21 cellular contexts compared by ENCODE assay signal in genomic region chrX:10582215-10582733, GRCh38. TPM values are rescaled to one million over a fixed set of nuclear protein-coding genes. Genes with fewer than 3 reads are reported as not detected.
A peak's percentile ranks its signal among the peaks of the same experiment; 100 is the strongest.
DNase-seq lines count a peak whose midpoint lies in the region; ATAC-seq, FAIRE-seq and TF ChIP-seq lines count a peak whose summit lies in the region.
"Had no signal": no experiment of that assay in that cellular context is flagged by ENCODE, and none has a peak within 500 bp of the region (broad histone marks: within the 10 kb centered on the region; RNA-seq: fewer than 3 reads in every experiment).

No MANE protein-coding gene starts in this region.

- H3K14ac ChIP-seq in mesenchymal stem cell (ENCODE audit: low read length in 2 of 2) = no peak overlapping the region

- H3K36me3 ChIP-seq in liver (ENCODE audit: control insufficient read depth in 4 of 4, insufficient read depth in 3 of 4, low read depth in 1 of 4, low read length in 3 of 4) (no peaks in the 10 kb centered on the region), HepG2 (replicated peaks in 1 of 2; ENCODE audit: control insufficient read depth in 1 of 2, insufficient read depth in 2 of 2, low read length in 2 of 2) (no peaks in the 10 kb centered on the region), hepatocyte (replicated peaks; ENCODE audit: insufficient read depth, low read depth) (no peaks in the 10 kb centered on the region), mesenchymal stem cell (ENCODE audit: control insufficient read depth in 1 of 2, insufficient read depth in 2 of 2, low read depth in 1 of 2, low read length in 2 of 2) (no peaks in the 10 kb centered on the region)
- H3K36me3 ChIP-seq: ovary, Peyer's patch had no signal

- TF ChIP-seq RAD21 in liver (IDR thresholded peaks at IDR 0.05) (peak; percentile 14 to 17), HepG2 (CRISPR knock-in tag; IDR thresholded peaks at IDR 0.05) (no peak)

- H3K27me3 Mint-ChIP-seq in nephron progenitor cell (ENCODE audit: low read depth, poor library complexity) (no peaks in the 10 kb centered on the region), progenitor cell of endocrine pancreas (no peaks in the 10 kb centered on the region)
- H3K27me3 Mint-ChIP-seq: effector memory CD8-positive, alpha-beta T cell had no signal

- no peak overlapping the region for H3K4me2 ChIP-seq in HepG2 (ENCODE audit: low read depth, low read length)
- no peak overlapping the region for H3K4me2 ChIP-seq in hepatocyte
- no peak overlapping the region for H3K4me2 ChIP-seq in mesenchymal stem cell (ENCODE audit: low read length, poor library complexity, severe bottlenecking)

- H3K79me2 ChIP-seq in HepG2 (ENCODE audit: insufficient read depth, low read length) (no peaks in the 10 kb centered on the region), hepatocyte (peaks cover 36% of the 10 kb centered on the region)

- no peak for FAIRE-seq in HepG2 (lab: Jason Lieb, UNC)
- FAIRE-seq: frontal cortex, islet of Langerhans had no signal

- no peak overlapping the region for H2BK5ac ChIP-seq in mesenchymal stem cell (ENCODE audit: low read depth, low read length, poor library complexity, severe bottlenecking)

- H3K9me3 ChIP-seq in liver (ENCODE audit: control insufficient read depth in 4 of 4, low read length in 3 of 4) = no peaks in the 10 kb centered on the region
- H3K9me3 ChIP-seq in HepG2 (ENCODE audit: low read length) = no peaks in the 10 kb centered on the region
- H3K9me3 ChIP-seq in hepatocyte (ENCODE audit: low read depth) = peaks cover 5% of the 10 kb centered on the region
- peaks cover 21% of the 10 kb centered on the region for H3K9me3 ChIP-seq in mesenchymal stem cell (ENCODE audit: control insufficient read depth, low read length)
- H3K9me3 ChIP-seq: ovary, Peyer's patch had no signal

- no peaks in the 10 kb centered on the region for H4K20me1 ChIP-seq in HepG2 (ENCODE audit: insufficient read depth, low read length)
- H4K20me1 ChIP-seq in hepatocyte (ENCODE audit: insufficient read depth, poor library complexity, severe bottlenecking) = no peaks in the 10 kb centered on the region

- no peak for TF ChIP-seq POLR2A in HepG2 (IDR thresholded peaks at IDR 0.05; ENCODE audit: insufficient read depth in 1 of 2, low read depth in 2 of 2, low read length in 2 of 2)

- no peak overlapping the region for H3K4ac ChIP-seq in mesenchymal stem cell (ENCODE audit: low read depth in 1 of 2, low read length in 2 of 2)

- in situ Hi-C loops in HepG2 (cut with HindIII; ENCODE audit: extremely low pct_ligation_motif_present, low pct_unique_long_range_greater_than_20kb) = no loop called here

- H3K9ac ChIP-seq in liver (ENCODE audit: low read depth in 1 of 2, low read length in 2 of 2) (no peak overlapping the region), HepG2 (ENCODE audit: insufficient read depth, low read depth, low read length) (no peak overlapping the region), mesenchymal stem cell (ENCODE audit: low read length) (no peak overlapping the region)

- H3K4me1 ChIP-seq in liver (ENCODE audit: control insufficient read depth in 4 of 4, insufficient read depth in 4 of 4, low read length in 3 of 4) (no peaks in the 10 kb centered on the region), HepG2 (ENCODE audit: insufficient read depth, low read length) (peaks cover 8% of the 10 kb centered on the region; the same call in 1 of the 2 replicates), hepatocyte (ENCODE audit: insufficient read depth) (peaks cover 14% of the 10 kb centered on the region), mesenchymal stem cell (ENCODE audit: control insufficient read depth, insufficient read depth, low read depth, low read length) (no peaks in the 10 kb centered on the region)
- H3K4me1 ChIP-seq: Peyer's patch had no signal

- H3K36me3 Mint-ChIP-seq in nephron progenitor cell (ENCODE audit: low read depth) = peaks cover 50% of the 10 kb centered on the region
- H3K36me3 Mint-ChIP-seq in progenitor cell of endocrine pancreas (ENCODE audit: insufficient read depth) = peaks cover 13% of the 10 kb centered on the region

- no peak for ATAC-seq in HepG2
- ATAC-seq in stimulated activated naive CD8-positive, alpha-beta T cell treated with anti-CD3 and anti-CD28 coated beads, Interleukin-15, Interleukin-2, amounts not matched to agents 100 U/mL and 50 U/mL, for 24 hours = no peak
- ATAC-seq: effector memory CD8-positive, alpha-beta T cell had no signal

- CTCF ChIA-PET in HepG2 (lab: Yijun Ruan, JAX; ENCODE audit: low intra/inter-chr PET ratio, low total read pairs) = no interaction called here

- no peak for TF ChIP-seq CTCF in liver (IDR thresholded peaks at IDR 0.05; ENCODE audit: low read depth, low read length, missing input control)
- no peak for TF ChIP-seq CTCF in HepG2 (CRISPR knock-in tag; IDR thresholded peaks at IDR 0.05)
- TF ChIP-seq CTCF in hepatocyte (IDR thresholded peaks at IDR 0.05; ENCODE audit: poor library complexity) = no peak
- TF ChIP-seq CTCF in nephron progenitor cell (IDR thresholded peaks at IDR 0.05) = no peak
- no peak for TF ChIP-seq CTCF in progenitor cell of endocrine pancreas (IDR thresholded peaks at IDR 0.05; ENCODE audit: unreplicated experiment)

- H3K18ac ChIP-seq in mesenchymal stem cell (ENCODE audit: low read depth in 1 of 2, low read length in 2 of 2) = no peak overlapping the region

- no peak overlapping the region for H2AK5ac ChIP-seq in mesenchymal stem cell (ENCODE audit: low read length, severe bottlenecking)

- H3K79me1 ChIP-seq in mesenchymal stem cell (replicated peaks; ENCODE audit: low read length, poor library complexity, severe bottlenecking) = peaks cover 1% of the 10 kb centered on the region

- H3K4me3 Mint-ChIP-seq in nephron progenitor cell (no peak overlapping the region), progenitor cell of endocrine pancreas (ENCODE audit: low read depth) (no peak overlapping the region)
- H3K4me3 Mint-ChIP-seq: effector memory CD8-positive, alpha-beta T cell; T-helper 1 cell treated with Interleukin-12 subunit alpha and Interleukin-12 subunit beta and Interleukin-4 antibody, amounts not matched to agents 30 μg/mL and 1 μg/mL, for 36 hours had no signal

- H3K27ac ChIP-seq in liver (ENCODE audit: low read depth in 1 of 2, low read length in 2 of 2) (no peak overlapping the region), HepG2 (ENCODE audit: extremely low read length, insufficient read depth, low read length) (no peak overlapping the region), hepatocyte (peak overlapping the region; percentile 26), mesenchymal stem cell (ENCODE audit: low read length, poor library complexity, severe bottlenecking) (no peak overlapping the region)
- H3K27ac ChIP-seq: ovary, Peyer's patch had no signal

- DNase-seq in HepG2 (ENCODE audit: low spot score) (no peak), amniotic epithelial cell (ENCODE audit: low read depth) (peak; percentile 65), hepatocyte (ENCODE audit: low spot score) (no peak), nephron progenitor cell (no peak), mesenchymal stem cell (no peak), progenitor cell of endocrine pancreas (ENCODE audit: low spot score, unreplicated experiment) (no peak)
- DNase-seq in stimulated activated naive CD8-positive, alpha-beta T cell treated with anti-CD3 and anti-CD28 coated beads, Interleukin-15, Interleukin-2, amounts not matched to agents 100 U/mL and 50 U/mL, for 24 hours = no peak
- DNase-seq: activated CD4-positive, alpha-beta T cell treated with anti-CD3 and anti-CD28 coated beads for 4 hours; activated naive CD4-positive, alpha-beta T cell treated with anti-CD3 and anti-CD28 coated beads, Interleukin-2, amount 50 U/mL, for 16 hours; effector memory CD8-positive, alpha-beta T cell; GDM1; Kasumi-1; NCI-H187 treated with DMSO at 0.1 percent for 48 hours; NCI-H524 treated with DMSO at 0.1 percent for 48 hours; ovary; Peyer's patch; stimulated activated CD4-positive, alpha-beta T cell treated with anti-CD3 and anti-CD28 coated beads, Interleukin-15, amount 100 ng/mL, for 24 hours had no signal

- H3K4me1 Mint-ChIP-seq in nephron progenitor cell = peaks cover 32% of the 10 kb centered on the region
- peaks cover 12% of the 10 kb centered on the region for H3K4me1 Mint-ChIP-seq in progenitor cell of endocrine pancreas (ENCODE audit: low read depth)

- POLR2A ChIA-PET in HepG2 (lab: Yijun Ruan, JAX) = no interaction called here

- peaks cover 50% of the 10 kb centered on the region for H3K9me3 Mint-ChIP-seq in nephron progenitor cell
- H3K9me3 Mint-ChIP-seq in progenitor cell of endocrine pancreas (ENCODE audit: low read depth) = peaks cover 25% of the 10 kb centered on the region

- H2BK120ac ChIP-seq in mesenchymal stem cell (ENCODE audit: low read depth, low read length) = no peak overlapping the region

- no peaks in the 10 kb centered on the region for H3K9me2 ChIP-seq in hepatocyte (replicated peaks; ENCODE audit: insufficient read depth)

- H3K27me3 ChIP-seq in liver (ENCODE audit: control insufficient read depth in 4 of 4, insufficient read depth in 4 of 4, low read length in 3 of 4) (no peaks in the 10 kb centered on the region), HepG2 (ENCODE audit: control insufficient read depth in 1 of 2, insufficient read depth in 2 of 2, low read length in 2 of 2) (no peaks in the 10 kb centered on the region), hepatocyte (no peaks in the 10 kb centered on the region), mesenchymal stem cell (ENCODE audit: control insufficient read depth in 1 of 2, insufficient read depth in 1 of 2, low read length in 2 of 2) (no peaks in the 10 kb centered on the region)
- H3K27me3 ChIP-seq: ovary, Peyer's patch had no signal

- H3K4me3 ChIP-seq in liver (ENCODE audit: low read depth in 1 of 3, low read length in 3 of 3) (no peak overlapping the region), HepG2 (replicated peaks in 1 of 3; ENCODE audit: insufficient read depth in 1 of 3, low read depth in 2 of 3, low read length in 3 of 3) (no peak overlapping the region), hepatocyte (no peak overlapping the region), mesenchymal stem cell (ENCODE audit: insufficient read depth in 1 of 2, low read depth in 1 of 2, low read length in 2 of 2) (no peak overlapping the region)
- H3K4me3 ChIP-seq: ovary, Peyer's patch had no signal

- H3K23ac ChIP-seq in mesenchymal stem cell (ENCODE audit: low read length in 2 of 2) = no peak overlapping the region

- H2BK12ac ChIP-seq in mesenchymal stem cell (ENCODE audit: low read length in 2 of 2) = no peak overlapping the region

- H3K27ac Mint-ChIP-seq in nephron progenitor cell (no peak overlapping the region), progenitor cell of endocrine pancreas (no peak overlapping the region)
- H3K27ac Mint-ChIP-seq: effector memory CD8-positive, alpha-beta T cell; T-helper 1 cell treated with Interleukin-12 subunit alpha and Interleukin-12 subunit beta and Interleukin-4 antibody, amounts not matched to agents 30 μg/mL and 1 μg/mL, for 36 hours had no signal

- H2BK15ac ChIP-seq in mesenchymal stem cell (ENCODE audit: low read depth, poor library complexity, severe bottlenecking) = no peak overlapping the region

- no peak overlapping the region for H4K8ac ChIP-seq in mesenchymal stem cell (ENCODE audit: low read length)

- intact Hi-C loops in HepG2 (cut with micrococcal nuclease; ENCODE audit: unreplicated experiment) = no loop called here

- BruUV-seq in HepG2 (replicated peaks; lab: Mats Ljungman, UMichigan) = no TSS peak

- H2AFZ ChIP-seq in HepG2 (ENCODE audit: low read length) (no peak overlapping the region), hepatocyte (no peak overlapping the region), mesenchymal stem cell (ENCODE audit: low read depth, low read length) (no peak overlapping the region)

- no peak for TF ChIP-seq EP300 in HepG2 (IDR thresholded peaks at IDR 0.05; ENCODE audit: low read depth in 2 of 2, low read length in 2 of 2)
- TF ChIP-seq EP300 in HepG2 (CRISPR knock-in tag; IDR thresholded peaks at IDR 0.05; ENCODE audit: borderline replicate concordance) = no peak

- WGBS in liver = 37% methylated on average over 3 of the region's 3 CpGs
- 60% methylated on average over 3 of the region's 3 CpGs for WGBS in HepG2 (ENCODE audit: low lambda C conversion rate)
- WGBS in hepatocyte (ENCODE audit: low lambda C conversion rate, missing lambda C conversion rate) = 71% methylated on average over 3 of the region's 3 CpGs
- WGBS in mesenchymal stem cell = no CpG with 5 or more reads among the region's 3 CpGs

- no peak overlapping the region for H4K91ac ChIP-seq in mesenchymal stem cell (ENCODE audit: low read length)

RNA-seq across cellular contexts. Expression of gene MID1, which starts 38.1 kb away (rescaled TPM):
- total RNA-seq in liver (1 to 10 TPM; 4.0 to 7.9 TPM), HepG2 (2016; rRNA removed; fragmentation: Illumina TruSeq; extraction: Trizol) (0.86 and 1.2 TPM in 2 replicates), hepatocyte (21.1 and 23.0 TPM in 2 replicates), progenitor cell of endocrine pancreas (29.7 and 32.5 TPM in 2 replicates)
- polyA plus RNA-seq in liver (1 to 10 TPM; 1.8 to 4.4 TPM), HepG2 (2011; rRNA removed) (1.1 and 1.2 TPM in 2 replicates), hepatocyte (21.3 and 25.9 TPM in 2 replicates)
- total RNA-seq in HepG2 (2016; cell fraction: cytosol; rRNA removed; fragmentation: Illumina TruSeq; extraction: Trizol; ENCODE audit: low read depth) = 1.5 TPM in 2 replicates
- total RNA-seq in HepG2 (2016; cell fraction: insoluble cytoplasmic fraction; rRNA removed; fragmentation: Illumina TruSeq; extraction: Trizol) = 1.00 and 1.2 TPM in 2 replicates
- 1.4 and 1.7 TPM in 2 replicates for total RNA-seq in HepG2 (2016; cell fraction: membrane; rRNA removed; fragmentation: Illumina TruSeq; extraction: Trizol)
- 1.4 TPM in 2 replicates for total RNA-seq in HepG2 (2016; cell fraction: nucleus; rRNA removed; fragmentation: Illumina TruSeq; extraction: Trizol)
- 0.85 and 1.0 TPM in 2 replicates for polyA plus RNA-seq in HepG2 (2011; cell fraction: cytosol; rRNA removed)
- 2.2 and 2.4 TPM in 2 replicates for polyA plus RNA-seq in HepG2 (2011; cell fraction: nucleus; rRNA removed)
- 1.1 and 1.6 TPM in 2 replicates for polyA plus RNA-seq in HepG2 (2012)
- polyA plus RNA-seq in HepG2 (2016; cell fraction: cytosol; fragmentation: Illumina TruSeq; extraction: Trizol; ENCODE audit: low read depth) = 0.11 and 0.16 TPM in 2 replicates
- 0.65 and 0.91 TPM in 2 replicates for polyA plus RNA-seq in HepG2 (2016; cell fraction: insoluble cytoplasmic fraction; fragmentation: Illumina TruSeq; extraction: Trizol; ENCODE audit: low read depth)
- 0.37 and 0.44 TPM in 2 replicates for polyA plus RNA-seq in HepG2 (2016; cell fraction: membrane; fragmentation: Illumina TruSeq; extraction: Trizol; ENCODE audit: low read depth)
- 1.5 and 2.3 TPM in 2 replicates for polyA plus RNA-seq in HepG2 (2016; cell fraction: nucleus; fragmentation: Illumina TruSeq; extraction: Trizol; ENCODE audit: insufficient read depth, low read depth)
- polyA minus RNA-seq in HepG2 (2011; rRNA and poly(A)+ RNA removed; ENCODE audit: low replicate concordance) = 9.5 and 48.9 TPM in 2 replicates
- polyA minus RNA-seq in HepG2 (2011; cell fraction: cytosol; rRNA and poly(A)+ RNA removed) = 1.5 and 1.6 TPM in 2 replicates
- 2.5 and 2.6 TPM in 2 replicates for polyA minus RNA-seq in HepG2 (2011; cell fraction: nucleus; rRNA and poly(A)+ RNA removed)
- 3.7 TPM for polyA plus RNA-seq in mesenchymal stem cell (2013, experiment 1 of 2)
- 2.7 TPM for polyA plus RNA-seq in mesenchymal stem cell (2013, experiment 2 of 2)
